8 cellular contexts compared by ENCODE assay signal in genomic region chr18:13726228-13726971, GRCh38. TPM values are rescaled to one million over a fixed set of nuclear protein-coding genes. Genes with fewer than 3 reads are reported as not detected.
DNase-seq lines count a peak whose midpoint lies in the region; ATAC-seq and TF ChIP-seq lines count a peak whose summit lies in the region.

Gene FAM210A (minus strand): TSS chr18:13726558. CDS start chr18:13682077, 44,481 bp downstream.
Gene RNMT (plus strand): TSS chr18:13726673. CDS start chr18:13731518, 4,845 bp downstream.

- no peaks in the 10 kb centered on the region for H3K9me3 ChIP-seq in OCI-LY7 (ENCODE audit: low read length)

- peaks cover 22% of the 10 kb centered on the region for H3K36me3 ChIP-seq in OCI-LY7 (ENCODE audit: insufficient read depth, low read length)

- CTCF ChIA-PET in OCI-LY7 (lab: Charles Lee; ENCODE audit: unreplicated experiment) = interaction anchor here (0.5 to 0.6 kb wide), 4 partner anchors 13 to 304 kb away, joined by 3 to 4 read pairs (median 4); no protein-coding TSS in a partner anchor

- peaks cover 93% of the 10 kb centered on the region for H3K79me2 ChIP-seq in OCI-LY7 (ENCODE audit: insufficient read depth, low read depth, low read length)

- intact Hi-C loops in OCI-LY7 (cut with micrococcal nuclease; ENCODE audit: unreplicated experiment) = loop anchor here (5.0 kb wide), 1 partner anchor 169 kb away; no protein-coding TSS in a partner anchor

- DNase-seq in DMS 273 (lab: John Stamatoyannopoulos, UW; ENCODE audit: unreplicated experiment) (peak; percentile 99), HuH-7.5 (ENCODE audit: low spot score) (peak; percentile 73), OCI-LY7 (ENCODE audit: low spot score) (peak; percentile 99), activated T-cell treated with anti-CD3 and anti-CD28 coated beads for 24 hours (ENCODE audit: low read depth) (peak; percentile 93), epidermal melanocyte (ENCODE audit: insufficient read length, low spot score) (peak; percentile 75), middle frontal gyrus (ENCODE audit: extremely low spot score, low spot score) (peak; percentile 96)
- peak; percentile 91 to 92 for DNase-seq in stimulated activated CD8-positive, alpha-beta memory T cell treated with anti-CD3 and anti-CD28 coated beads, Interleukin-2, amount 100 ng/mL, for 48 hours (ENCODE audit: low read depth in 2 of 2)

- peak within 1 kb of the TSS; percentile 30 for H3K27ac ChIP-seq in OCI-LY7 (ENCODE audit: low read depth, low read length, poor library complexity, severe bottlenecking)

- H3K9me2 ChIP-seq in OCI-LY7 (ENCODE audit: insufficient read depth, low read length) = no peaks in the 10 kb centered on the region

- peak; percentile 88 for ATAC-seq in GM21526 (IDR thresholded peaks at IDR 0.05; ENCODE audit: low FRiP score, unreplicated experiment)

- peak; percentile 26; the same call in 1 of the 2 replicates for TF ChIP-seq CTCF in OCI-LY7 (conservative IDR thresholded peaks at IDR 0.05; ENCODE audit: low read length)

- peak within 1 kb of the TSS; percentile 77 for H2AFZ ChIP-seq in OCI-LY7 (ENCODE audit: low read length)

- H4K20me1 ChIP-seq in OCI-LY7 (ENCODE audit: insufficient read depth, low read length) = peaks cover 18% of the 10 kb centered on the region

- H3K4me3 ChIP-seq in OCI-LY7 (ENCODE audit: low read depth, low read length, poor library complexity, severe bottlenecking) = peak within 1 kb of the TSS; percentile 82

- POLR2A ChIA-PET in OCI-LY7 (lab: Charles Lee) = interaction anchor here (0.5 to 1.7 kb wide), 3 partner anchors 8 to 114 kb away, joined by 3 to 8 read pairs (median 5); no protein-coding TSS in a partner anchor

- no TSS peak for BruUV-seq in OCI-LY7 (replicated peaks; lab: Mats Ljungman, UMichigan)

- peaks cover 23% of the 10 kb centered on the region for H3K4me1 ChIP-seq in OCI-LY7 (ENCODE audit: insufficient read depth, low read length, poor library complexity, severe bottlenecking)

- H3K4me2 ChIP-seq in OCI-LY7 (ENCODE audit: low read length) = peak within 1 kb of the TSS; percentile 91

RNA-seq across cellular contexts. Expression of gene FAM210A, which starts in this region (rescaled TPM):
- 22.6 and 23.1 TPM in 2 replicates for total RNA-seq in OCI-LY7 (2014; rRNA removed; shearing (Covaris generic))
- 21.8 and 30.6 TPM in 2 replicates for total RNA-seq in OCI-LY7 (2022)

RNA-seq across cellular contexts. Expression of gene RNMT, which starts in this region (rescaled TPM):
- 17.3 and 17.9 TPM in 2 replicates for total RNA-seq in OCI-LY7 (2014; rRNA removed; shearing (Covaris generic))
- total RNA-seq in OCI-LY7 (2022) = 35.6 and 36.5 TPM in 2 replicates

Comparison
In these comparisons a context has a peak if more than half of its experiments do, and no peak if none do; other contexts are left out.
1. Peak in every context shown above with its lines: DNase-seq, ATAC-seq, H3K4me3 ChIP-seq and H3K27ac ChIP-seq.